8 cellular contexts compared by ENCODE assay signal in the genomic region with DNA sequence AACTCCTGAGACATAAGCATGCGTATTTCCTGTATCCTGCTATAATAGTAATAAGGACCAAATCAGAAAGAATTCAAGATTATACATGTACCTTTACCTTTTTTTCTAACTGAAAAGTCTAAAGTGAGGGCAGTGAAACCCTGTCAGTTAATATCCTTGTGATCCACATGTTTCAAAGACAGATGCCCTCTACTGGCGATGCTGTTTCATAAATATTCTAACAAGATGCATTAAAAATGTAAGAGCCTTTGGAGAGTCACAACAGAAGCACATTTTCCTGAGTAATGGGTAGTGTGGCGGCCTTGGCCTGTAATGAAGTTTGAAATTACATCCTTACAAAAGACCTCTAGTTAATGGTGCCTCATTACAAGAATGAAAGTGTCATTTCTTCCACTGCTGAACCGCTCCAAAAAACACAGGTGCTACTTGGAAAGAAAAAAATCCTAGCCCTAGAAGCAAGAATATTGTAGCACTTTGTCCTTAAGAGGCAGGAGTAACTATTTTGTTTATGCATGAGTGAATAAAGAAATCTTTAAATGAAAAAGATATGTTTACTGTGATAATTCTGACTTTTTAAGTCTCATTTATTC.
DNase-seq lines count a peak whose midpoint lies in the region; ATAC-seq and TF ChIP-seq lines count a peak whose summit lies in the region.

No MANE protein-coding gene starts in this region.

- DNase-seq in AG20443 (ENCODE audit: low spot score) (peak; percentile 32), NCI-H526 treated with DMSO at 0.1 percent for 48 hours (lab: John Stamatoyannopoulos, UW) (peak; percentile 24), cerebellum (ENCODE audit: low spot score) (peak; percentile 28), midbrain (lab: John Stamatoyannopoulos, UW) (peak; percentile 18)

- no peak for ATAC-seq in GM19395 (IDR thresholded peaks at IDR 0.05; ENCODE audit: unreplicated experiment)
- ATAC-seq in GM18502 (IDR thresholded peaks at IDR 0.05; ENCODE audit: poor library complexity, unreplicated experiment): no peak
- no peak for ATAC-seq in HG03196 (IDR thresholded peaks at IDR 0.05; ENCODE audit: unreplicated experiment)

- TF ChIP-seq CTCF in GM12872 (IDR thresholded peaks at IDR 0.05; ENCODE audit: insufficient read depth, low read depth, low read length): peak; percentile 62; the same call in 2 of the 3 replicates
